Comparison of ENCODE assay signal across 25 cellular contexts in genomic region chr11:64369440-64370135, GRCh38.
"Had no signal": no experiment of that assay in that cellular context is flagged by ENCODE, and none has a peak within 500 bp of the region (broad histone marks: within the 10 kb centered on the region; RNA-seq: fewer than 3 reads in every experiment).

No MANE protein-coding gene starts in this region.

- ATAC-seq: activated CD8-positive, alpha-beta T cell treated with anti-CD3 and anti-CD28 coated beads, Interleukin-2, amount 10 ng/mL, durations not matched to agents 7 days and 5 days; left ventricle myocardium superior; naive thymus-derived CD8-positive, alpha-beta T cell; upper lobe of right lung had no signal

- H3K27ac Mint-ChIP-seq: activated CD4-positive, alpha-beta T cell treated with anti-CD3 and anti-CD28 coated beads, Interleukin-2, amount 10 ng/mL, durations not matched to agents 24 days and 14 days; activated CD8-positive, alpha-beta T cell treated with anti-CD3 and anti-CD28 coated beads, Interleukin-2, amount 10 ng/mL, durations not matched to agents 7 days and 5 days; activated naive CD4-positive, alpha-beta T cell treated with anti-CD3 and anti-CD28 coated beads, Interleukin-2, amount 50 U/mL, for 24 hours; memory B cell; naive thymus-derived CD8-positive, alpha-beta T cell; T-helper 2 cell treated with Interferon-gamma antibody and Interleukin-4, amounts not matched to agents 5 μg/mL and 100 μg/mL, for 36 hours had no signal

- H3K27ac ChIP-seq: adrenal gland, coronary artery, esophagus muscularis mucosa, neutrophil, stomach, thoracic aorta, upper lobe of right lung had no signal

- H3K27me3 Mint-ChIP-seq: activated CD4-positive, alpha-beta T cell treated with anti-CD3 and anti-CD28 coated beads, Interleukin-2, amount 10 ng/mL, durations not matched to agents 24 days and 14 days; activated naive CD4-positive, alpha-beta T cell treated with anti-CD3 and anti-CD28 coated beads, Interleukin-2, amount 50 U/mL, for 24 hours; memory B cell; naive thymus-derived CD8-positive, alpha-beta T cell had no signal

- H3K4me3 Mint-ChIP-seq: activated CD4-positive, alpha-beta T cell treated with anti-CD3 and anti-CD28 coated beads, Interleukin-2, amount 10 ng/mL, durations not matched to agents 24 days and 14 days; activated CD8-positive, alpha-beta T cell treated with anti-CD3 and anti-CD28 coated beads, Interleukin-2, amount 10 ng/mL, durations not matched to agents 7 days and 5 days; activated naive CD4-positive, alpha-beta T cell treated with anti-CD3 and anti-CD28 coated beads, Interleukin-2, amount 50 U/mL, for 24 hours; memory B cell; naive thymus-derived CD8-positive, alpha-beta T cell; T-helper 2 cell treated with Interferon-gamma antibody and Interleukin-4, amounts not matched to agents 5 μg/mL and 100 μg/mL, for 36 hours had no signal

- H3K4me3 ChIP-seq: adrenal gland, coronary artery, esophagus muscularis mucosa, stomach, thoracic aorta, upper lobe of right lung had no signal

- H3K27me3 ChIP-seq: adrenal gland, esophagus muscularis mucosa, neutrophil, stomach, upper lobe of right lung had no signal

- H3K4me1 Mint-ChIP-seq: activated CD4-positive, alpha-beta T cell treated with anti-CD3 and anti-CD28 coated beads, Interleukin-2, amount 10 ng/mL, durations not matched to agents 24 days and 14 days; activated naive CD4-positive, alpha-beta T cell treated with anti-CD3 and anti-CD28 coated beads, Interleukin-2, amount 50 U/mL, for 24 hours had no signal

- H3K9me3 ChIP-seq: adrenal gland, esophagus muscularis mucosa, neutrophil, stomach, thoracic aorta, upper lobe of right lung had no signal

- DNase-seq: activated CD4-positive, alpha-beta T cell treated with anti-CD3 and anti-CD28 coated beads, Interleukin-2, amount 10 ng/mL, durations not matched to agents 24 days and 14 days; activated CD4-positive, CD25-positive, alpha-beta regulatory T cell; activated CD8-positive, alpha-beta memory T cell treated with anti-CD3 and anti-CD28 coated beads, Interleukin-2, amount 50 U/mL, for 4 hours; activated CD8-positive, alpha-beta T cell treated with anti-CD3 and anti-CD28 coated beads, Interleukin-2, amount 10 ng/mL, durations not matched to agents 7 days and 5 days; activated effector memory CD4-positive, alpha-beta T cell treated with anti-CD3 and anti-CD28 coated beads, Interleukin-2, amount 50 U/mL, for 16 hours; activated T-cell treated with anti-CD3 and anti-CD28 coated beads, Interleukin-2, amount 50 U/mL, for 48 hours; adrenal gland; caudate nucleus; effector CD4-positive, alpha-beta T cell; hypothalamus; left ventricle myocardium superior; right cardiac atrium; small intestine; stimulated activated CD4-positive, alpha-beta T cell treated with anti-CD3 and anti-CD28 coated beads, Interleukin-4, amount 100 ng/mL, for 4 hours; stimulated activated CD8-positive, alpha-beta memory T cell treated with anti-CD3 and anti-CD28 coated beads, Interleukin-4, amount 100 ng/mL, for 48 hours; stomach; upper lobe of right lung had no signal

- H3K9me3 Mint-ChIP-seq: activated CD4-positive, alpha-beta T cell treated with anti-CD3 and anti-CD28 coated beads, Interleukin-2, amount 10 ng/mL, durations not matched to agents 24 days and 14 days; activated naive CD4-positive, alpha-beta T cell treated with anti-CD3 and anti-CD28 coated beads, Interleukin-2, amount 50 U/mL, for 24 hours; memory B cell; naive thymus-derived CD8-positive, alpha-beta T cell; T-helper 2 cell treated with Interferon-gamma antibody and Interleukin-4, amounts not matched to agents 5 μg/mL and 100 μg/mL, for 36 hours had no signal

- H3K4me1 ChIP-seq: adrenal gland, esophagus muscularis mucosa, upper lobe of right lung had no signal
